8 cellular contexts compared by ENCODE assay signal in genomic region chr18:13562494-13563029, GRCh38.
DNase-seq lines count a peak whose midpoint lies in the region; ATAC-seq and TF ChIP-seq lines count a peak whose summit lies in the region.

No MANE protein-coding gene starts in this region.

- H3K9me2 ChIP-seq in OCI-LY1 (ENCODE audit: low read depth, low read length): no peaks in the 10 kb centered on the region

- no peak overlapping the region for H2BK5ac ChIP-seq in mesendoderm (ENCODE audit: low read length)

- no peak overlapping the region for H2BK15ac ChIP-seq in mesendoderm (replicated peaks; ENCODE audit: low read depth)

- no peaks in the 10 kb centered on the region for H3K79me1 ChIP-seq in mesendoderm (ENCODE audit: low read length)

- intact Hi-C loops in ascending aorta (cut with DNase I): no loop called here
- intact Hi-C loops in esophagus muscularis mucosa (cut with DNase I): loop anchor here (5.0 kb wide), 1 partner anchor 60 kb away; no protein-coding TSS in a partner anchor

- peak overlapping the region; percentile 50 for H3K9ac ChIP-seq in OCI-LY1 (ENCODE audit: low read length)
- no peak overlapping the region for H3K9ac ChIP-seq in mesendoderm (ENCODE audit: low read length)

- no peaks in the 10 kb centered on the region for H3K36me3 ChIP-seq in OCI-LY1 (ENCODE audit: insufficient read depth, low read length)
- no peaks in the 10 kb centered on the region for H3K36me3 ChIP-seq in ascending aorta
- H3K36me3 ChIP-seq in esophagus muscularis mucosa: no peaks in the 10 kb centered on the region
- H3K36me3 ChIP-seq in mesendoderm (ENCODE audit: control insufficient read depth, insufficient read depth, low read length): no peaks in the 10 kb centered on the region

- H3K4me3 ChIP-seq in GM12865 (ENCODE audit: low read depth, low read length): peak overlapping the region; percentile 28
- peak overlapping the region; percentile 22 for H3K4me3 ChIP-seq in OCI-LY1 (ENCODE audit: low read depth, low read length, poor library complexity, severe bottlenecking)
- H3K4me3 ChIP-seq in ascending aorta: no peak overlapping the region
- H3K4me3 ChIP-seq in esophagus muscularis mucosa: no peak overlapping the region
- no peak overlapping the region for H3K4me3 ChIP-seq in mesendoderm (ENCODE audit: low read length)

- no peak overlapping the region for H3K23ac ChIP-seq in mesendoderm (ENCODE audit: low read length)

- peak; percentile 51 for ATAC-seq in GM21825 (IDR thresholded peaks at IDR 0.05; ENCODE audit: unreplicated experiment)

- H3K4me1 ChIP-seq in OCI-LY1 (ENCODE audit: insufficient read depth, low read length, severe bottlenecking): peaks cover 96% of the 10 kb centered on the region
- peaks cover 10 to 28% of the 10 kb centered on the region in 2 donors for H3K4me1 ChIP-seq in ascending aorta
- H3K4me1 ChIP-seq in esophagus muscularis mucosa: peaks cover 49 to 63% (median 51%) of the 10 kb centered on the region in 4 donors
- H3K4me1 ChIP-seq in mesendoderm (ENCODE audit: control insufficient read depth, low read depth, low read length): no peaks in the 10 kb centered on the region

- H4K20me1 ChIP-seq in OCI-LY1 (ENCODE audit: insufficient read depth, low read length): no peaks in the 10 kb centered on the region

- peak; percentile 93 for DNase-seq in GM12865 (ENCODE audit: low read depth)
- no peak for DNase-seq in ascending aorta (ENCODE audit: low spot score in 2 of 2)
- peak; percentile 62 for DNase-seq in stimulated activated CD8-positive, alpha-beta memory T cell treated with anti-CD3 and anti-CD28 coated beads, Interleukin-4, amount 100 ng/mL, for 4 hours (ENCODE audit: low read depth in 2 of 2, low spot score in 1 of 2)
- DNase-seq in NCI-H1436 (lab: John Stamatoyannopoulos, UW): no peak
- DNase-seq in esophagus muscularis mucosa (ENCODE audit: extremely low spot score): no peak
- DNase-seq in mesendoderm: no peak

- H3K79me2 ChIP-seq in OCI-LY1 (ENCODE audit: insufficient read depth, low read length) (no peaks in the 10 kb centered on the region), mesendoderm (ENCODE audit: control insufficient read depth, insufficient read depth, low read length) (no peaks in the 10 kb centered on the region)

- H4K8ac ChIP-seq in mesendoderm (ENCODE audit: low read depth, low read length): no peak overlapping the region

- no peak overlapping the region for H2AK5ac ChIP-seq in mesendoderm (ENCODE audit: low read length)

- 52% methylated on average over 11 of the region's 11 CpGs for WGBS in esophagus muscularis mucosa
- no CpG with 5 or more reads among the region's 11 CpGs for whole genome bisulfite sequencing in mesendoderm (ENCODE audit: extremely low coverage, insufficient coverage, low lambda C conversion rate)

- no peak overlapping the region for H3K4ac ChIP-seq in mesendoderm (ENCODE audit: low read depth, low read length)

- no peaks in the 10 kb centered on the region for H3K9me3 ChIP-seq in OCI-LY1 (ENCODE audit: low read length)
- no peaks in the 10 kb centered on the region for H3K9me3 ChIP-seq in ascending aorta
- H3K9me3 ChIP-seq in esophagus muscularis mucosa: no peaks in the 10 kb centered on the region

- H3K27me3 ChIP-seq in OCI-LY1 (ENCODE audit: insufficient read depth, low read length): no peaks in the 10 kb centered on the region
- H3K27me3 ChIP-seq in ascending aorta: no peaks in the 10 kb centered on the region
- no peaks in the 10 kb centered on the region for H3K27me3 ChIP-seq in esophagus muscularis mucosa
- no peaks in the 10 kb centered on the region for H3K27me3 ChIP-seq in mesendoderm (ENCODE audit: insufficient read depth, low read length, poor library complexity)

- no peak for TF ChIP-seq POLR2A in esophagus muscularis mucosa (IDR thresholded peaks at IDR 0.05; ENCODE audit: low read depth)

- H2AFZ ChIP-seq in OCI-LY1 (ENCODE audit: low read length): no peak overlapping the region

- H2BK120ac ChIP-seq in mesendoderm (ENCODE audit: low read depth, low read length): no peak overlapping the region

- H4K5ac ChIP-seq in mesendoderm (ENCODE audit: low read length): no peak overlapping the region

- H3F3A ChIP-seq in OCI-LY1 (ENCODE audit: insufficient read depth, low read length): peaks cover 18% of the 10 kb centered on the region

- H3K4me2 ChIP-seq in OCI-LY1 (ENCODE audit: low read length) (peak overlapping the region; percentile 62), mesendoderm (ENCODE audit: low read length) (no peak overlapping the region)

- H3K56ac ChIP-seq in mesendoderm (ENCODE audit: low read length): no peak overlapping the region

- TF ChIP-seq CTCF in GM12865 (IDR thresholded peaks at IDR 0.05; ENCODE audit: insufficient read depth, low read depth, low read length, missing control alignments) (no peak), OCI-LY1 (IDR thresholded peaks at IDR 0.05; ENCODE audit: low read length) (no peak), ascending aorta (IDR thresholded peaks at IDR 0.05) (no peak), esophagus muscularis mucosa (IDR thresholded peaks at IDR 0.05) (no peak)

- H3K27ac ChIP-seq in OCI-LY1 (ENCODE audit: low read depth, low read length, poor library complexity, severe bottlenecking) (peak overlapping the region; percentile 97), ascending aorta (peak overlapping the region; percentile 18 to 24), esophagus muscularis mucosa (replicated peaks in 1 of 4) (peak overlapping the region in 2 of 4 donors; percentile 9 to 12), mesendoderm (ENCODE audit: low read depth, low read length) (no peak overlapping the region)

- no peak for TF ChIP-seq EP300 in esophagus muscularis mucosa (IDR thresholded peaks at IDR 0.05)

- H3K18ac ChIP-seq in mesendoderm (ENCODE audit: low read length): no peak overlapping the region

Comparison
In these comparisons a context has a peak if more than half of its experiments do, and no peak if none do; other contexts are left out.
1. DNase-seq: peak in GM12865 (single experiment) and stimulated activated CD8-positive, alpha-beta memory T cell treated with anti-CD3 and anti-CD28 coated beads, Interleukin-4, amount 100 ng/mL, for 4 hours (2 of 2); none in ascending aorta (0 of 2), NCI-H1436 (single experiment), esophagus muscularis mucosa (single experiment) and mesendoderm (single experiment).
2. H3K4me3 ChIP-seq: peak in GM12865 (single experiment) and OCI-LY1 (single experiment); none in ascending aorta (0 of 2), esophagus muscularis mucosa (0 of 4) and mesendoderm (single experiment).